In the genomic region with DNA sequence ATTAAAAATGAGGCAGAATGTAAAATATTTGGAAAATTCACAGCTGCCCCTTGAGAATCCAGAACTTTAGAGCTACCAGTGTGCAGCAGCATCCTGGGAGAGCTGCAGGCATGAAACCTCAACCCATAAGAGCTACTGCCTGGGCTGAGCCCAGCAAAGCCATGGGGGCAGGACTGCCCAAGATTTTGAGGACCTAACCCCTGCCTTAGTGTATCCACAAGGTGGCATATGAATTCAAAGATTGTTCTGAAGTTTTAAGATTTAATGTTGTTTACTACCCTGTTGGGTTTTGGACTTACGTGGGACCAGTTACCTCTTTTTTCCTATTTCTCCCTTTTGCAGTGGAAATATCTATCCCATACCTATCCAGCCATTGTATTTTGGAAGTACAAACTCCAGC, we compare ENCODE assay signal across 1 cellular context.
TF ChIP-seq lines count a peak whose summit lies in the region.

No MANE protein-coding gene starts in this region.

TF ChIP-seq in GM12878, 131 proteins besides CTCF, POLR2A, EP300 and RAD21:
- TF ChIP-seq, protein P1, sequence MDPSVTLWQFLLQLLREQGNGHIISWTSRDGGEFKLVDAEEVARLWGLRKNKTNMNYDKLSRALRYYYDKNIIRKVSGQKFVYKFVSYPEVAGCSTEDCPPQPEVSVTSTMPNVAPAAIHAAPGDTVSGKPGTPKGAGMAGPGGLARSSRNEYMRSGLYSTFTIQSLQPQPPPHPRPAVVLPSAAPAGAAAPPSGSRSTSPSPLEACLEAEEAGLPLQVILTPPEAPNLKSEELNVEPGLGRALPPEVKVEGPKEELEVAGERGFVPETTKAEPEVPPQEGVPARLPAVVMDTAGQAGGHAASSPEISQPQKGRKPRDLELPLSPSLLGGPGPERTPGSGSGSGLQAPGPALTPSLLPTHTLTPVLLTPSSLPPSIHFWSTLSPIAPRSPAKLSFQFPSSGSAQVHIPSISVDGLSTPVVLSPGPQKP (IDR thresholded peaks at IDR 0.05; ENCODE audit: low read depth, low read length), result no peak
- TF ChIP-seq BRCA1 (IDR thresholded peaks at IDR 0.05; ENCODE audit: low read depth, low read length) (no peak), SPI1 (IDR thresholded peaks at IDR 0.05; ENCODE audit: borderline replicate concordance, insufficient read depth, low read depth, low read length) (no peak), ETV6 (conservative IDR thresholded peaks at IDR 0.05 in 1 of 2, IDR thresholded peaks at IDR 0.05 in 1 of 2; ENCODE audit: borderline replicate concordance in 1 of 2, low read depth in 1 of 2) (no peak), RUNX3 (IDR thresholded peaks at IDR 0.05; ENCODE audit: low read length) (no peak), TCF3 (IDR thresholded peaks at IDR 0.05; ENCODE audit: borderline replicate concordance, insufficient read depth, low read depth, low read length) (no peak), FOS (IDR thresholded peaks at IDR 0.05; ENCODE audit: borderline replicate concordance, extremely low read depth, insufficient read length) (no peak), BCL11A (IDR thresholded peaks at IDR 0.05; ENCODE audit: low read depth, low read length) (no peak), STAT1 (conservative IDR thresholded peaks at IDR 0.05) (no peak)
- TF ChIP-seq, protein P2, sequence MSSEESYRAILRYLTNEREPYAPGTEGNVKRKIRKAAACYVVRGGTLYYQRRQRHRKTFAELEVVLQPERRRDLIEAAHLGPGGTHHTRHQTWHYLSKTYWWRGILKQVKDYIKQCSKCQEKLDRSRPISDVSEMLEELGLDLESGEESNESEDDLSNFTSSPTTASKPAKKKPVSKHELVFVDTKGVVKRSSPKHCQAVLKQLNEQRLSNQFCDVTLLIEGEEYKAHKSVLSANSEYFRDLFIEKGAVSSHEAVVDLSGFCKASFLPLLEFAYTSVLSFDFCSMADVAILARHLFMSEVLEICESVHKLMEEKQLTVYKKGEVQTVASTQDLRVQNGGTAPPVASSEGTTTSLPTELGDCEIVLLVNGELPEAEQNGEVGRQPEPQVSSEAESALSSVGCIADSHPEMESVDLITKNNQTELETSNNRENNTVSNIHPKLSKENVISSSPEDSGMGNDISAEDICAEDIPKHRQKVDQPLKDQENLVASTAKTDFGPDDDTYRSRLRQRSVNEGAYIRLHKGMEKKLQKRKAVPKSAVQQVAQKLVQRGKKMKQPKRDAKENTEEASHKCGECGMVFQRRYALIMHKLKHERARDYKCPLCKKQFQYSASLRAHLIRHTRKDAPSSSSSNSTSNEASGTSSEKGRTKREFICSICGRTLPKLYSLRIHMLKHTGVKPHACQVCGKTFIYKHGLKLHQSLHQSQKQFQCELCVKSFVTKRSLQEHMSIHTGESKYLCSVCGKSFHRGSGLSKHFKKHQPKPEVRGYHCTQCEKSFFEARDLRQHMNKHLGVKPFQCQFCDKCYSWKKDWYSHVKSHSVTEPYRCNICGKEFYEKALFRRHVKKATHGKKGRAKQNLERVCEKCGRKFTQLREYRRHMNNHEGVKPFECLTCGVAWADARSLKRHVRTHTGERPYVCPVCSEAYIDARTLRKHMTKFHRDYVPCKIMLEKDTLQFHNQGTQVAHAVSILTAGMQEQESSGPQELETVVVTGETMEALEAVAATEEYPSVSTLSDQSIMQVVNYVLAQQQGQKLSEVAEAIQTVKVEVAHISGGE (CRISPR knock-in tag; IDR thresholded peaks at IDR 0.05), result no peak
- TF ChIP-seq, protein P3, sequence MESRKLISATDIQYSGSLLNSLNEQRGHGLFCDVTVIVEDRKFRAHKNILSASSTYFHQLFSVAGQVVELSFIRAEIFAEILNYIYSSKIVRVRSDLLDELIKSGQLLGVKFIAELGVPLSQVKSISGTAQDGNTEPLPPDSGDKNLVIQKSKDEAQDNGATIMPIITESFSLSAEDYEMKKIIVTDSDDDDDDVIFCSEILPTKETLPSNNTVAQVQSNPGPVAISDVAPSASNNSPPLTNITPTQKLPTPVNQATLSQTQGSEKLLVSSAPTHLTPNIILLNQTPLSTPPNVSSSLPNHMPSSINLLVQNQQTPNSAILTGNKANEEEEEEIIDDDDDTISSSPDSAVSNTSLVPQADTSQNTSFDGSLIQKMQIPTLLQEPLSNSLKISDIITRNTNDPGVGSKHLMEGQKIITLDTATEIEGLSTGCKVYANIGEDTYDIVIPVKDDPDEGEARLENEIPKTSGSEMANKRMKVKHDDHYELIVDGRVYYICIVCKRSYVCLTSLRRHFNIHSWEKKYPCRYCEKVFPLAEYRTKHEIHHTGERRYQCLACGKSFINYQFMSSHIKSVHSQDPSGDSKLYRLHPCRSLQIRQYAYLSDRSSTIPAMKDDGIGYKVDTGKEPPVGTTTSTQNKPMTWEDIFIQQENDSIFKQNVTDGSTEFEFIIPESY (IDR thresholded peaks at IDR 0.05), result no peak
- TF ChIP-seq, protein P4, sequence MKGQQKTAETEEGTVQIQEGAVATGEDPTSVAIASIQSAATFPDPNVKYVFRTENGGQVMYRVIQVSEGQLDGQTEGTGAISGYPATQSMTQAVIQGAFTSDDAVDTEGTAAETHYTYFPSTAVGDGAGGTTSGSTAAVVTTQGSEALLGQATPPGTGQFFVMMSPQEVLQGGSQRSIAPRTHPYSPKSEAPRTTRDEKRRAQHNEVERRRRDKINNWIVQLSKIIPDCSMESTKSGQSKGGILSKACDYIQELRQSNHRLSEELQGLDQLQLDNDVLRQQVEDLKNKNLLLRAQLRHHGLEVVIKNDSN (IDR thresholded peaks at IDR 0.05; ENCODE audit: borderline replicate concordance, extremely low read length, insufficient read depth, low read depth, low read length), result no peak
